ENCODE assay signal across 30 cellular contexts in genomic region chr5:113192541-113192940, GRCh38.
"Had no signal": no experiment of that assay in that cellular context is flagged by ENCODE, and none has a peak within 500 bp of the region (broad histone marks: within the 10 kb centered on the region; RNA-seq: fewer than 3 reads in every experiment).

No MANE protein-coding gene starts in this region.

- H3K27me3 ChIP-seq: adrenal gland, body of pancreas, cardiac muscle cell, colonic mucosa, esophagus muscularis mucosa, foreskin keratinocyte, gastrocnemius medialis, heart left ventricle had no signal

- H3K36me3 ChIP-seq: adrenal gland, cardiac muscle cell, colonic mucosa, esophagus muscularis mucosa, gastrocnemius medialis had no signal

- H3K4me1 ChIP-seq: body of pancreas, colonic mucosa, gastrocnemius medialis had no signal

- H3K4me3 ChIP-seq: adrenal gland, body of pancreas, cardiac muscle cell, colonic mucosa, esophagus muscularis mucosa, gastrocnemius medialis, heart left ventricle had no signal

- H3K9me3 ChIP-seq: adrenal gland, body of pancreas, colonic mucosa, gastrocnemius medialis had no signal

- ATAC-seq: activated CD4-positive, alpha-beta T cell treated with anti-CD3 and anti-CD28 coated beads for 36 hours; activated CD8-positive, alpha-beta memory T cell treated with anti-CD3 and anti-CD28 coated beads, Interleukin-2, amount 10 ng/mL, durations not matched to agents 7 days and 5 days; activated CD8-positive, alpha-beta T cell treated with anti-CD3 and anti-CD28 coated beads, Interleukin-2, amount 10 ng/mL, durations not matched to agents 7 days and 5 days; activated naive CD8-positive, alpha-beta T cell treated with anti-CD3 and anti-CD28 coated beads, Interleukin-2, amount 50 U/mL, for 24 hours; body of pancreas; foreskin keratinocyte; gastrocnemius medialis; heart left ventricle had no signal

- H3K27ac ChIP-seq: adrenal gland, body of pancreas, cardiac muscle cell, colonic mucosa, epithelial cell of prostate, esophagus muscularis mucosa, foreskin keratinocyte, gastrocnemius medialis, heart left ventricle had no signal

- DNase-seq: activated CD4-positive, alpha-beta memory T cell treated with anti-CD3 and anti-CD28 coated beads for 36 hours; activated CD4-positive, alpha-beta T cell treated with anti-CD3 and anti-CD28 coated beads for 36 hours; activated CD4-positive, alpha-beta T cell treated with anti-CD3 and anti-CD28 coated beads, Interleukin-2, amount 10 ng/mL, durations not matched to agents 24 days and 14 days; activated CD4-positive, CD25-positive, alpha-beta regulatory T cell; activated CD4-positive, CD25-positive, alpha-beta regulatory T cell treated with anti-CD3 and anti-CD28 coated beads, Interleukin-2, amount 50 U/mL, for 72 hours; activated CD8-positive, alpha-beta memory T cell treated with anti-CD3 and anti-CD28 coated beads, Interleukin-2, amount 10 ng/mL, durations not matched to agents 7 days and 5 days; activated CD8-positive, alpha-beta memory T cell treated with anti-CD3 and anti-CD28 coated beads, Interleukin-2, amount 50 U/mL, for 4 hours; activated CD8-positive, alpha-beta T cell treated with anti-CD3 and anti-CD28 coated beads, Interleukin-2, amount 10 ng/mL, durations not matched to agents 7 days and 5 days; activated effector memory CD4-positive, alpha-beta T cell treated with anti-CD3 and anti-CD28 coated beads, Interleukin-2, amount 50 U/mL, for 16 hours; activated naive CD4-positive, alpha-beta T cell treated with anti-CD3 and anti-CD28 coated beads for 36 hours; activated naive CD8-positive, alpha-beta T cell treated with anti-CD3 and anti-CD28 coated beads for 36 hours; activated naive CD8-positive, alpha-beta T cell treated with anti-CD3 and anti-CD28 coated beads, Interleukin-2, amount 50 U/mL, for 24 hours; activated T-cell treated with anti-CD3 and anti-CD28 coated beads, Interleukin-2, amount 50 U/mL, for 1 hour; activated T-cell treated with anti-CD3 and anti-CD28 coated beads, Interleukin-2, amount 50 U/mL, for 48 hours; adrenal gland; amygdala; aorta; body of pancreas; central memory CD4-positive, alpha-beta T cell; cerebellar nuclear complex; colonic mucosa; effector CD8-positive, alpha-beta T cell; foreskin keratinocyte; gastrocnemius medialis; glutamatergic neuron; heart left ventricle; T-helper 2 cell had no signal
